8 cellular contexts compared by ENCODE assay signal in the genomic region with DNA sequence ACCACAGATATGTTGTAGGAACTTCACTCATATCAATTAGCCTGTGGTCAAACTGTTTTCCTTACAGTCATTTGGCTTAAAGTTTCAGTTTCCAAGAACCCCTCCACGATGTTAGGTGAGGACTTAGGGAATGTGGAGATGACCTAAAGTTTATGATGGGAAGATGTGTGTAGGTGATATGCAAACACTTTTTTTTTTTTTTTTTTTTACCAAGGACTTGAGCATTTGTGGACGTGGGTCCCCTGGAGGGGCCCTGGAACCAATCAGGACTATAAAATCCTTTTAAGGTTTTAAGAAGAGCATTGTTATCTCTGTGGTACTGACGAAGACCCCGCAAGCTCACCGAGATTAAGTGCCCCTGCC. TPM values are rescaled to one million over a fixed set of nuclear protein-coding genes. Genes with fewer than 3 reads are reported as not detected.
DNase-seq lines count a peak whose midpoint lies in the region; ATAC-seq and TF ChIP-seq lines count a peak whose summit lies in the region.

No MANE protein-coding gene starts in this region.

- H3K27me3 ChIP-seq in A673 (replicated peaks; ENCODE audit: insufficient read depth, low read depth, low read length, poor library complexity) (no peaks in the 10 kb centered on the region), HUES48 (ENCODE audit: control insufficient read depth, insufficient read depth, low read length) (no peaks in the 10 kb centered on the region), body of pancreas (no peaks in the 10 kb centered on the region)

- no peaks in the 10 kb centered on the region for H3K36me3 ChIP-seq in A673 (ENCODE audit: insufficient read depth, low read length, poor library complexity, severe bottlenecking)
- H3K36me3 ChIP-seq in HUES48 (ENCODE audit: control insufficient read depth, insufficient read depth, low read length) = peaks cover 5% of the 10 kb centered on the region; the same call in 1 of the 2 replicates
- H3K36me3 ChIP-seq in body of pancreas (replicated peaks in 1 of 2; ENCODE audit: insufficient read depth in 1 of 2, low read depth in 2 of 2) = no peaks in the 10 kb centered on the region

- no peak for DNase-seq in A673 (ENCODE audit: low spot score)
- no peak for DNase-seq in body of pancreas
- no peak for DNase-seq in mesothelial cell of epicardium (ENCODE audit: low spot score in 2 of 2, unreplicated experiment in 2 of 2)
- DNase-seq in NCI-H2107 treated with DMSO at 0.1 percent for 48 hours (lab: John Stamatoyannopoulos, UW; ENCODE audit: unreplicated experiment) = no peak
- no peak for DNase-seq in NCI-H345 treated with DMSO at 0.1 percent for 48 hours (lab: John Stamatoyannopoulos, UW; ENCODE audit: unreplicated experiment)

- H3K4me3 ChIP-seq in A673 (ENCODE audit: low read depth, low read length, poor library complexity, severe bottlenecking) = peak overlapping the region; percentile 89
- peak overlapping the region; percentile 91 for H3K4me3 ChIP-seq in HUES48 (ENCODE audit: low read depth, low read length)
- H3K4me3 ChIP-seq in body of pancreas = peak overlapping the region in 1 of 2 donors; percentile 13

- no peak for TF ChIP-seq CTCF in A673 (conservative IDR thresholded peaks at IDR 0.05; ENCODE audit: low read depth, low read length)
- no peak for TF ChIP-seq CTCF in body of pancreas (IDR thresholded peaks at IDR 0.05)
- no peak for TF ChIP-seq CTCF in mesothelial cell of epicardium (IDR thresholded peaks at IDR 0.05; ENCODE audit: unreplicated experiment)

- POLR2A ChIA-PET in A673 (lab: Charles Lee; ENCODE audit: low non-redundant PET) = interaction anchor here (0.7 kb wide), 1 partner anchor 493 kb away, joined by 8 read pairs; no protein-coding TSS in a partner anchor

- H3K4me1 ChIP-seq in A673 (ENCODE audit: insufficient read depth, low read length, poor library complexity, severe bottlenecking) (peaks cover 4% of the 10 kb centered on the region), HUES48 (ENCODE audit: control insufficient read depth, insufficient read depth, low read length) (peaks cover 6% of the 10 kb centered on the region; the same call in 1 of the 2 replicates), body of pancreas (peaks cover 23% of the 10 kb centered on the region)

- intact Hi-C loops in A673 (cut with micrococcal nuclease; ENCODE audit: unreplicated experiment) (no loop called here), body of pancreas (cut with DNase I) (no loop called here)

- H3K27me3 Mint-ChIP-seq in mesothelial cell of epicardium (ENCODE audit: low read depth) = no peaks in the 10 kb centered on the region

- H3K4me1 Mint-ChIP-seq in mesothelial cell of epicardium = peaks cover 40% of the 10 kb centered on the region

- peak overlapping the region; percentile 81 for H3K9ac ChIP-seq in HUES48 (ENCODE audit: low read depth, low read length)

- 6 to 11% methylated on average over 5 of the region's 5 CpGs for WGBS in body of pancreas, 2 donors

- no TSS peak for BruUV-seq in A673 (replicated peaks; lab: Mats Ljungman, UMichigan)

- H3K4me3 Mint-ChIP-seq in mesothelial cell of epicardium = peak overlapping the region; percentile 63

- no peaks in the 10 kb centered on the region for H3K36me3 Mint-ChIP-seq in mesothelial cell of epicardium

- CTCF ChIA-PET in A673 (lab: Charles Lee) = interaction anchor here (0.9 kb wide), 1 partner anchor 47 kb away, joined by 4 read pairs; no protein-coding TSS in a partner anchor

- ATAC-seq in body of pancreas (no peak), HG03354 (IDR thresholded peaks at IDR 0.05; ENCODE audit: poor library complexity, severe bottlenecking, unreplicated experiment) (no peak), GM18858 (IDR thresholded peaks at IDR 0.05; ENCODE audit: unreplicated experiment) (no peak)

- H3K9me3 Mint-ChIP-seq in mesothelial cell of epicardium = no peaks in the 10 kb centered on the region

- peak overlapping the region; percentile 91 for H3K27ac Mint-ChIP-seq in mesothelial cell of epicardium

- no peak for TF ChIP-seq POLR2A in body of pancreas (IDR thresholded peaks at IDR 0.05)

- H3K9me3 ChIP-seq in A673 (ENCODE audit: low read depth, low read length, poor library complexity, severe bottlenecking) = no peaks in the 10 kb centered on the region
- no peaks in the 10 kb centered on the region for H3K9me3 ChIP-seq in HUES48 (ENCODE audit: control insufficient read depth, insufficient read depth, low read length)
- no peaks in the 10 kb centered on the region for H3K9me3 ChIP-seq in body of pancreas

- H3K27ac ChIP-seq in A673 (ENCODE audit: low read depth, low read length, poor library complexity, severe bottlenecking) (peak overlapping the region; percentile 97), HUES48 (ENCODE audit: low read depth, low read length) (peak overlapping the region; percentile 95), body of pancreas (peak overlapping the region; percentile 68 to 85 (median 84))

RNA-seq across cellular contexts. Expression of gene MTHFD1L, which starts 0.5 kb away (rescaled TPM):
- total RNA-seq in A673 (2021) = 78.7 and 90.7 TPM in 2 replicates
- 10 to 100 TPM; 13.0 to 19.1 TPM for total RNA-seq in body of pancreas
- total RNA-seq in mesothelial cell of epicardium = 55.3 to 59.1 TPM (median 55.5 TPM) in 3 replicates
